Comparison of ENCODE assay signal across 14 cellular contexts in the genomic region with DNA sequence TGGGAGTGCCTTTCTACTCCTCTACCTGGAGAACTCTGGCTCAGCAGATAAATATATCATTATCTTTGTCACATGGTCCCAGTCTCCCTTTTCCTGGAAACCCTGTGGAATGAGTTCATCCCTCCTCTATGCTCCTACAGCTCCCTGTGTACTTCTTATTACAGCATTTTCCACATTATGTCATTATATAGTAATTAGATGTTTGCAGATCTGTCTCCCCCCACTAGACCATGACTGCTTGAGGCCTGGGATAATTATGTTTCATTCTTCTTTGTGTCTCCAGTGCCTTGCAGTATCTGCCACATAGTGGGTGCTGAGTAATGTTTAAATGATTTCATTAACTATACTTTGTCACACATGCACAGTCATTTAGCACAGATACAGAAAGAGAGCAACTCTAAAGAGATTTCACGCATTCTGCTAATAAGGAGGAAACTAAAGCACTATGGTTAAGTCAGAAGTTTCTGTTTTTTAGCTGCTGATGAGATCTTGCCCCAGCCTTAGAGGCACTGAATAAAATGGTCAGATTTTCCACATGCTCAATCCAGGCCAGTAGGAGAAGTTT.
DNase-seq lines count a peak whose midpoint lies in the region; ATAC-seq, FAIRE-seq and TF ChIP-seq lines count a peak whose summit lies in the region.
"Had no signal": no experiment of that assay in that cellular context is flagged by ENCODE, and none has a peak within 500 bp of the region (broad histone marks: within the 10 kb centered on the region; RNA-seq: fewer than 3 reads in every experiment).

No MANE protein-coding gene starts in this region.

- intact Hi-C loops in left colon (cut with DNase I, micrococcal nuclease): no loop called here

- H3K36me3 Mint-ChIP-seq in mesothelial cell of epicardium: no peaks in the 10 kb centered on the region

- peak overlapping the region; percentile 93 for H3K27ac Mint-ChIP-seq in mesothelial cell of epicardium

- peaks cover 38% of the 10 kb centered on the region for H3K4me1 Mint-ChIP-seq in mesothelial cell of epicardium

- DNase-seq in NCI-H748 treated with DMSO at 0.1 percent for 48 hours (lab: John Stamatoyannopoulos, UW) (peak; percentile 78), mesothelial cell of epicardium (ENCODE audit: low spot score in 2 of 2, unreplicated experiment in 2 of 2) (no peak), globus pallidus (ENCODE audit: low spot score) (no peak), D721Med (ENCODE audit: insufficient read length, low spot score) (no peak), left colon (no peak)
- DNase-seq in activated naive CD4-positive, alpha-beta T cell treated with Interleukin-2 at 50 U/mL for 16 hours: no peak
- DNase-seq: activated effector memory CD4-positive, alpha-beta T cell treated with Interleukin-2 at 50 U/mL for 16 hours; NCI-H526 treated with DMSO at 0.1 percent for 48 hours; SIG-M5; stimulated activated CD4-positive, alpha-beta T cell treated with anti-CD3 and anti-CD28 coated beads, Interleukin-4, amount 100 ng/mL, for 4 hours; stomach had no signal

- no peak overlapping the region for H3K4me3 Mint-ChIP-seq in mesothelial cell of epicardium

- no peak for FAIRE-seq in D721Med (lab: Jason Lieb, UNC)
- FAIRE-seq: bronchial epithelial cell had no signal

- peak; percentile 47 for ATAC-seq in GM18868 (IDR thresholded peaks at IDR 0.05; ENCODE audit: unreplicated experiment)
- peak; percentile 39 for ATAC-seq in HG03159 (IDR thresholded peaks at IDR 0.05; ENCODE audit: unreplicated experiment)
- ATAC-seq in left colon: no peak

- no peaks in the 10 kb centered on the region for H3K27me3 Mint-ChIP-seq in mesothelial cell of epicardium (ENCODE audit: low read depth)

- no peaks in the 10 kb centered on the region for H3K9me3 Mint-ChIP-seq in mesothelial cell of epicardium

- TF ChIP-seq CTCF in mesothelial cell of epicardium (IDR thresholded peaks at IDR 0.05; ENCODE audit: unreplicated experiment): no peak
- TF ChIP-seq CTCF in D721Med (IDR thresholded peaks at IDR 0.05; ENCODE audit: insufficient read depth, missing control alignments): no peak
